In the genomic region with DNA sequence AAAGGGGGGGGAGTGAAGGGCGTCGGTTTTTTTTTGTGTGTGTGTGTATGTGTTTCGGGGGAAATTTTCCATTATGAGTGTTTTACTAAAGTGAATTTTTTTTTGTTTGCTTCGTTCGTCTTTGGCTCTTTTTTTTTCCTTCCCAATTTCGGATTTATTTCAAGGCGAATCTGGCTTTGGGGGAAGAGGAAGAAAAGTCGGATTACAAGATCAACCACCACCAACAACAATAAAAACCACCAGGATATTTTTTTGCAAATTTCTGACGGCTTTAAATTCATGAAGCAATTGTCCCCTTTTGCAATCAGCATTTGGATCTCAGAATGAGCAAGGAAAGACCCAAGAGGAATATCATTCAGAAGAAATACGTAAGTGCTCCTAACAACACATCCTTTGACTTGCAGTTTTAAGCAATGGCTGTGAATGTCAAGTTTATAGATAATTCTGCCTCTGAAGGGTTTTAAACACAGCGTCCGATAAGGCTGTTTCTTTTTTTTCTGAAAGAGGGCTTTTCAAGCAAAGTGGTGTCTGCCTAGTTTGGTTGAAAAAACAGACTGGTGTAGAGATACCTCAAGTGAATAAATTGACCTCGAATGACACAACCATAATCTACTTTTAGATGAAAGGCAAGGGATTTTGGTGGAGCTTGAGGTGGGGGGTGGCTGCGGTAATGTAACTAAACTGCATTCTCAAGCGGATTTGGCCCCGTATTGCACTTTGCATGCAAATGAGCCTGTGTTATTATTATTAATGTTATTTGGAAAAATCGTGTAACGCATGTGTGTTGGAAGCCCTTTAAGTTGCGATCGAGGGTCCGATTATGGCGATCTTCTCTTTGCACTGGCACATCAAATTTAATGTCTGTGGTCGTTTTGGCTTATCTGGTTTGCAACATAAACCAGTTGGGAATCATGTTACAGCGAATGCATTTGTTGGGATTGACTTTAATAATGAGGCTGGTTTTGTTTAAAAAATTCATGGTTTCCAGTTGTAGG, we compare ENCODE assay signal across 1 cellular context.
TF ChIP-seq lines count a peak whose summit lies in the region.

No MANE protein-coding gene starts in this region.

TF ChIP-seq in H1, 55 proteins besides CTCF, POLR2A, EP300 and RAD21:
- TF ChIP-seq SAP30 (IDR thresholded peaks at IDR 0.05; ENCODE audit: insufficient read depth, insufficient replicate concordance, low read length) (peak; percentile 35), TAF1 (IDR thresholded peaks at IDR 0.05; ENCODE audit: low read depth, low read length) (0 out of 2 replicates have a peak, but pooled peaks have one; percentile 24)
- TF ChIP-seq, protein P1, sequence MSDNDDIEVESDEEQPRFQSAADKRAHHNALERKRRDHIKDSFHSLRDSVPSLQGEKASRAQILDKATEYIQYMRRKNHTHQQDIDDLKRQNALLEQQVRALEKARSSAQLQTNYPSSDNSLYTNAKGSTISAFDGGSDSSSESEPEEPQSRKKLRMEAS (IDR thresholded peaks at IDR 0.05), result no peak
